19 cellular contexts compared by ENCODE assay signal in the genomic region with DNA sequence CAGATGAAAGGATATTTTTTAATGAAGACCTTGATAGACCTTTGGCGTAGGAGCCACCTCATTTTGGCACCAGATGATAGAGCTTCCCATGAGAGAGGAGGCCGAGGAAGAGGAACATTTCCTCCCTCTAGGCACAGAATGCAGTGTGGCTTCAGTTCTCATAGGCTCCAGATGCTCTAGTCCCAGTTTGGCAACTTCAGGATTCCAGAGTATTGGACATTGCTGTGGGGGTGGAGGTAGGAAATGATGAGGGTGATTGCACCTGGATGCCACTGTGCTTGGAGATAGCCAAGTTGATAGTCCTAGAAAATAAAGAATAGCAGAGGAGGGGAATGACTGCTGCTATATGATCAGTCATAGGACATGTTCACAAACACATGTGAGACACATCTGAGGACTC. TPM values are rescaled to one million over a fixed set of nuclear protein-coding genes. Genes with fewer than 3 reads are reported as not detected.
DNase-seq lines count a peak whose midpoint lies in the region; ATAC-seq, FAIRE-seq and TF ChIP-seq lines count a peak whose summit lies in the region.
"Had no signal": no experiment of that assay in that cellular context is flagged by ENCODE, and none has a peak within 500 bp of the region (broad histone marks: within the 10 kb centered on the region; RNA-seq: fewer than 3 reads in every experiment).

No MANE protein-coding gene starts in this region.

- no peaks in the 10 kb centered on the region for H3K9me2 ChIP-seq in SK-N-SH

- peaks cover 57% of the 10 kb centered on the region for H3K4me1 Mint-ChIP-seq in HFFc6 (ENCODE audit: low read depth)
- H3K4me1 Mint-ChIP-seq: CD4-positive, alpha-beta memory T cell had no signal

- H2BK120ac ChIP-seq in trophoblast cell (ENCODE audit: insufficient read depth, low read length, poor library complexity) = no peak overlapping the region

- ATAC-seq in HG02885 (IDR thresholded peaks at IDR 0.05; ENCODE audit: poor library complexity, unreplicated experiment) (no peak), HG03521 (IDR thresholded peaks at IDR 0.05; ENCODE audit: unreplicated experiment) (no peak)

- H3K36me3 ChIP-seq in SK-N-SH (replicated peaks in 1 of 2; ENCODE audit: control insufficient read depth in 1 of 2, insufficient read depth in 2 of 2, low read length in 1 of 2) (no peaks in the 10 kb centered on the region), endothelial cell of umbilical vein (ENCODE audit: control insufficient read depth in 2 of 2, extremely low read depth in 1 of 2, insufficient read depth in 2 of 2, low read length in 2 of 2) (no peaks in the 10 kb centered on the region), trophoblast cell (ENCODE audit: control insufficient read depth in 1 of 2, insufficient read depth in 2 of 2, low read length in 2 of 2) (no peaks in the 10 kb centered on the region)
- H3K36me3 ChIP-seq: BE2C had no signal

- no peak for TF ChIP-seq EP300 in SK-N-SH (IDR thresholded peaks at IDR 0.05; ENCODE audit: borderline replicate concordance in 1 of 2, low read depth in 1 of 2, low read length in 1 of 2)

- H4K91ac ChIP-seq in trophoblast cell (ENCODE audit: low read depth, low read length) = no peak overlapping the region

- BruUV-seq in endothelial cell of umbilical vein (replicated peaks; lab: Mats Ljungman, UMichigan) = TSS peak; percentile 45

- peaks cover 0 to 23% of the 10 kb centered on the region in 2 experiments; a peak in 3 of 4 replicates for H3K4me1 ChIP-seq in SK-N-SH (ENCODE audit: control insufficient read depth in 1 of 2, insufficient read depth in 2 of 2, low read depth in 1 of 2, low read length in 1 of 2)
- H3K4me1 ChIP-seq in endothelial cell of umbilical vein (ENCODE audit: control insufficient read depth, extremely low read depth, insufficient read depth, low read length) = peaks cover 17% of the 10 kb centered on the region
- no peaks in the 10 kb centered on the region for H3K4me1 ChIP-seq in trophoblast cell (ENCODE audit: control insufficient read depth in 1 of 2, insufficient read depth in 2 of 2, low read length in 2 of 2)

- TF ChIP-seq RAD21 in SK-N-SH (IDR thresholded peaks at IDR 0.05; ENCODE audit: low read length) = no peak

- no peak overlapping the region for H2AK5ac ChIP-seq in trophoblast cell (ENCODE audit: low read length)

- H3K14ac ChIP-seq in trophoblast cell (ENCODE audit: low read length) = no peak overlapping the region

- no peaks in the 10 kb centered on the region for H3K79me1 ChIP-seq in trophoblast cell (ENCODE audit: low read length)

- FAIRE-seq in endothelial cell of umbilical vein (lab: Jason Lieb, UNC) = no peak
- FAIRE-seq: A204.1, GM12892, GM19239 had no signal

- no peaks in the 10 kb centered on the region; the same call in 1 of the 2 replicates for H3K27me3 Mint-ChIP-seq in HFFc6 (ENCODE audit: insufficient read depth)
- H3K27me3 Mint-ChIP-seq: CD4-positive, alpha-beta memory T cell; IgD-negative memory B cell had no signal

- H3K4me3 ChIP-seq in SK-N-SH (ENCODE audit: low read depth in 2 of 2, low read length in 1 of 2) (no peak overlapping the region), endothelial cell of umbilical vein (replicated peaks in 1 of 3; ENCODE audit: insufficient read depth in 1 of 3, low read depth in 1 of 3, low read length in 3 of 3) (no peak overlapping the region), trophoblast cell (ENCODE audit: low read depth, low read length) (no peak overlapping the region)

- no peak overlapping the region for H2BK12ac ChIP-seq in trophoblast cell (ENCODE audit: low read length)

- CTCF ChIA-PET in SK-N-SH (lab: Yijun Ruan, JAX) = interaction anchor here (1.2 kb wide), 1 partner anchor 108 kb away, joined by 4 read pairs; no protein-coding TSS in a partner anchor
- CTCF ChIA-PET in endothelial cell of umbilical vein (lab: Charles Lee) = no interaction called here

- H3K9me3 ChIP-seq in SK-N-SH (no peaks in the 10 kb centered on the region), endothelial cell of umbilical vein (replicated peaks; ENCODE audit: control insufficient read depth, insufficient read depth, low read length) (no peaks in the 10 kb centered on the region), trophoblast cell (ENCODE audit: insufficient read depth, low read depth, low read length) (peaks cover 2% of the 10 kb centered on the region)
- H3K9me3 ChIP-seq: BE2C had no signal

- no peaks in the 10 kb centered on the region for H3K36me3 Mint-ChIP-seq in HFFc6 (ENCODE audit: low read depth)
- H3K36me3 Mint-ChIP-seq: CD4-positive, alpha-beta memory T cell; IgD-negative memory B cell had no signal

- no peaks in the 10 kb centered on the region for H3K9me1 ChIP-seq in endothelial cell of umbilical vein (replicated peaks; ENCODE audit: control insufficient read depth, extremely low read depth, insufficient read depth, low read length)

- peak overlapping the region; percentile 60; the same call in 1 of the 2 replicates for H3K9ac ChIP-seq in SK-N-SH
- peak overlapping the region; percentile 46 for H3K9ac ChIP-seq in endothelial cell of umbilical vein (replicated peaks; ENCODE audit: extremely low read depth, insufficient read depth, low read length)
- no peak overlapping the region for H3K9ac ChIP-seq in trophoblast cell (ENCODE audit: low read length)

- TF ChIP-seq POLR2A in endothelial cell of umbilical vein (IDR thresholded peaks at IDR 0.05; ENCODE audit: low read depth, low read length) = no peak

- peak overlapping the region; percentile 49 for H3K4me3 Mint-ChIP-seq in HFFc6
- H3K4me3 Mint-ChIP-seq: CD4-positive, alpha-beta memory T cell had no signal

- H3K79me2 ChIP-seq in SK-N-SH (ENCODE audit: insufficient read depth) (no peaks in the 10 kb centered on the region), endothelial cell of umbilical vein (ENCODE audit: control insufficient read depth, insufficient read depth, low read length) (no peaks in the 10 kb centered on the region), trophoblast cell (ENCODE audit: control insufficient read depth, insufficient read depth, low read length, poor library complexity) (no peaks in the 10 kb centered on the region)

- H3F3A ChIP-seq in SK-N-SH (replicated peaks; ENCODE audit: insufficient read depth) = peaks cover 40% of the 10 kb centered on the region

- intact Hi-C loops in endothelial cell of umbilical vein (cut with micrococcal nuclease) = no loop called here

- H3K23ac ChIP-seq in trophoblast cell (ENCODE audit: low read length) = no peak overlapping the region

- peak overlapping the region; percentile 55 to 97; a peak in 3 of 4 replicates for H3K27ac ChIP-seq in SK-N-SH (ENCODE audit: low read depth in 2 of 2, low read length in 1 of 2)
- peak overlapping the region; percentile 82 for H3K27ac ChIP-seq in endothelial cell of umbilical vein (ENCODE audit: insufficient read depth, low read depth, low read length)
- no peak overlapping the region for H3K27ac ChIP-seq in trophoblast cell (ENCODE audit: low read depth, low read length)
- H3K27ac ChIP-seq: C4-2B had no signal

- no peak overlapping the region for H3K18ac ChIP-seq in trophoblast cell (ENCODE audit: low read length)

- dilution Hi-C loops in endothelial cell of umbilical vein (cut with MboI; ENCODE audit: extremely low pct_ligation_motif_present, low sequenced_read_pairs) = no loop called here

- H3K9me3 Mint-ChIP-seq in HFFc6 = no peaks in the 10 kb centered on the region
- H3K9me3 Mint-ChIP-seq: CD4-positive, alpha-beta memory T cell; IgD-negative memory B cell had no signal

- H2AFZ ChIP-seq in SK-N-SH (ENCODE audit: low read depth) (0 out of 2 replicates have a peak overlapping the region, but pooled peaks have one; percentile 11), endothelial cell of umbilical vein (ENCODE audit: low read depth, low read length) (peak overlapping the region; percentile 28), trophoblast cell (ENCODE audit: insufficient read depth, low read length, poor library complexity) (no peak overlapping the region)

- no peak overlapping the region for H2BK5ac ChIP-seq in trophoblast cell (ENCODE audit: low read depth, low read length, poor library complexity)

- H3K4ac ChIP-seq in trophoblast cell (ENCODE audit: low read depth, low read length) = no peak overlapping the region

- H3K27ac Mint-ChIP-seq in HFFc6 = peak overlapping the region; percentile 77
- H3K27ac Mint-ChIP-seq: CD4-positive, alpha-beta memory T cell; IgD-negative memory B cell had no signal

- 43% methylated on average over 2 of the region's 2 CpGs for WGBS in SK-N-SH (ENCODE audit: low lambda C conversion rate)
- WGBS in trophoblast cell (ENCODE audit: extremely low coverage, insufficient coverage, insufficient read length) = no CpG with 5 or more reads among the region's 2 CpGs

- no peaks in the 10 kb centered on the region for H4K20me1 ChIP-seq in SK-N-SH (ENCODE audit: insufficient read depth)
- H4K20me1 ChIP-seq in endothelial cell of umbilical vein (replicated peaks; ENCODE audit: control insufficient read depth, extremely low read depth, insufficient read depth, low read length) = no peaks in the 10 kb centered on the region

- H3K4me2 ChIP-seq in SK-N-SH = peak overlapping the region; percentile 78
- H3K4me2 ChIP-seq in endothelial cell of umbilical vein (ENCODE audit: insufficient read depth, low read length) = peak overlapping the region; percentile 22
- H3K4me2 ChIP-seq in trophoblast cell (ENCODE audit: low read length) = no peak overlapping the region

- TF ChIP-seq CTCF in HFFc6 (IDR thresholded peaks at IDR 0.05) (no peak), SK-N-SH (IDR thresholded peaks at IDR 0.05) (no peak), endothelial cell of umbilical vein (IDR thresholded peaks at IDR 0.05; ENCODE audit: extremely low read depth in 1 of 2, insufficient read depth in 1 of 2, low read depth in 1 of 2, low read length in 2 of 2) (no peak), GM20000 (IDR thresholded peaks at IDR 0.05; ENCODE audit: extremely low read depth, missing control alignments) (no peak)

- H3K27me3 ChIP-seq in SK-N-SH (ENCODE audit: insufficient read depth) (no peaks in the 10 kb centered on the region), endothelial cell of umbilical vein (ENCODE audit: control insufficient read depth in 2 of 2, insufficient read depth in 2 of 2, low read length in 2 of 2) (no peaks in the 10 kb centered on the region), trophoblast cell (ENCODE audit: insufficient read depth, low read length) (no peaks in the 10 kb centered on the region)

- DNase-seq in HFFc6 = no peak
- no peak for DNase-seq in SK-N-SH
- no peak for DNase-seq in endothelial cell of umbilical vein (ENCODE audit: low read depth, low spot score)
- DNase-seq in trophoblast cell = peak; percentile 4 to 60
- no peak for DNase-seq in HK-2 (ENCODE audit: unreplicated experiment)
- DNase-seq in GM20000 (ENCODE audit: low spot score) = no peak
- DNase-seq: BE2C; CD4-positive, alpha-beta memory T cell; DND-41; GDM1; HCEC 1CT had no signal

- H4K12ac ChIP-seq in trophoblast cell (ENCODE audit: low read depth, low read length) = no peak overlapping the region

- POLR2A ChIA-PET in SK-N-SH (lab: Yijun Ruan, JAX) (no interaction called here), endothelial cell of umbilical vein (lab: Charles Lee) (no interaction called here)

- no peak overlapping the region for H4K8ac ChIP-seq in trophoblast cell (ENCODE audit: low read depth, low read length)

RNA-seq across cellular contexts. Expression of gene KY, which starts 58.3 kb away (rescaled TPM):
- total RNA-seq in HFFc6 (2021; fragmentation: NEBNext Ultra II Directional; extraction: Animal tissue kit (Norgen Biotek cat#: 25700)) = under 1 TPM in 2 of 6 experiments, not detected in 4; 0.11 to 0.16 TPM
- polyA plus RNA-seq in SK-N-SH (2012; rRNA removed) (1.9 and 2.4 TPM in 2 replicates), endothelial cell of umbilical vein (not detected in 2 replicates)
- 1.2 and 1.4 TPM in 2 replicates for polyA plus RNA-seq in SK-N-SH (2012; cell fraction: cytosol; rRNA removed)
- 3.1 and 3.3 TPM in 2 replicates for polyA plus RNA-seq in SK-N-SH (2012; cell fraction: nucleus; rRNA removed)
- not detected in 2 replicates for total RNA-seq in endothelial cell of umbilical vein
- not detected in 2 replicates for polyA plus RNA-seq in endothelial cell of umbilical vein (2011; cell fraction: cytosol; rRNA removed)
- not detected in 2 replicates for polyA plus RNA-seq in endothelial cell of umbilical vein (2011; cell fraction: nucleus; rRNA removed)
- not detected in 2 replicates for polyA plus RNA-seq in endothelial cell of umbilical vein (2012)
- polyA minus RNA-seq in endothelial cell of umbilical vein = not detected in 2 replicates
- polyA minus RNA-seq in endothelial cell of umbilical vein (2011; cell fraction: cytosol; rRNA and poly(A)+ RNA removed) = not detected
- not detected in 2 replicates for polyA minus RNA-seq in endothelial cell of umbilical vein (2011; cell fraction: nucleus; rRNA and poly(A)+ RNA removed)
- not detected in 2 replicates for polyA plus RNA-seq in trophoblast cell (2013)
- total RNA-seq: CD4-positive, alpha-beta memory T cell; HT-29 had no signal
- polyA plus RNA-seq: CD4-positive, alpha-beta memory T cell; IgD-negative memory B cell had no signal

Comparison
In these comparisons a context has a peak if more than half of its experiments do, and no peak if none do; other contexts are left out.
1. DNase-seq: peak in trophoblast cell (2 of 2); none in HFFc6 (single experiment), SK-N-SH (single experiment), endothelial cell of umbilical vein (single experiment), HK-2 (single experiment) and GM20000 (single experiment).